In the genomic region with DNA sequence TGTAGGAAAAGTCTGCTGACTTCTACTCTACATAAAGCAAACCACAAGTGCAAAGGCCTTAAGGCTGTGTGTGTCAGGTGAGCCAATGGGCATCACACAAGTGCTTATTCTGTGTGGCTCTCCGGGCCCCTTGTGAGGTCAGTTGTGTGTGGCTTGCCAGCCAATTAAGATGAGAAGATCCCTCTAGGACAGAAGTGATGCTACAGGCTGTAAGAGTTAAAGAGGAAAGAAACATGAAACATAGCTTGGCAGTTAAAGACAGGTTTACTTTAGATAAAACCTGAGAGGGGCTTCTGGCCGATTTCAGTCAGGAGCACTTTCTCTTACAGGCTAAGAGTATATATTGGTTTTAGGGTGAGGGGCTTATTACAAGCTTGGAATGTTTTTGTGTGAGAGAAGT, we compare ENCODE assay signal across 20 cellular contexts.
DNase-seq lines count a peak whose midpoint lies in the region; ATAC-seq, FAIRE-seq and TF ChIP-seq lines count a peak whose summit lies in the region.
"Had no signal": no experiment of that assay in that cellular context is flagged by ENCODE, and none has a peak within 500 bp of the region (broad histone marks: within the 10 kb centered on the region; RNA-seq: fewer than 3 reads in every experiment).

No MANE protein-coding gene starts in this region.

- H4K8ac ChIP-seq in mesendoderm (ENCODE audit: low read depth, low read length): no peak overlapping the region

- no peak overlapping the region for H3K4ac ChIP-seq in mesendoderm (ENCODE audit: low read depth, low read length)

- H3K4me2 ChIP-seq in HepG2 (ENCODE audit: low read depth, low read length) (no peak overlapping the region), K562 (ENCODE audit: insufficient read depth, low read length) (no peak overlapping the region), mesendoderm (ENCODE audit: low read length) (no peak overlapping the region)
- H3K4me2 ChIP-seq: A549 had no signal

- H3K9me3 ChIP-seq in HepG2 (ENCODE audit: low read length) (peaks cover 13% of the 10 kb centered on the region; the same call in 1 of the 2 replicates), right lobe of liver (no peaks in the 10 kb centered on the region), K562 (replicated peaks; ENCODE audit: control insufficient read depth, insufficient read depth, low read depth, low read length) (0 out of 2 replicates have a peak, but pooled peaks cover 4% of the 10 kb centered on the region)

- CTCF ChIA-PET in HepG2 (lab: Yijun Ruan, JAX; ENCODE audit: low intra/inter-chr PET ratio, low total read pairs): no interaction called here
- CTCF ChIA-PET in K562 (lab: Yijun Ruan, JAX; ENCODE audit: low intra/inter-chr PET ratio): no interaction called here

- no peak for TF ChIP-seq EP300 in HepG2 (IDR thresholded peaks at IDR 0.05; ENCODE audit: low read depth in 2 of 2, low read length in 2 of 2)
- no peak for TF ChIP-seq EP300 in HepG2 (CRISPR knock-in tag; IDR thresholded peaks at IDR 0.05; ENCODE audit: borderline replicate concordance)
- TF ChIP-seq EP300 in K562 (IDR thresholded peaks at IDR 0.05; ENCODE audit: low read length): no peak

- no peak for TF ChIP-seq CTCF in HepG2 (CRISPR knock-in tag; IDR thresholded peaks at IDR 0.05)
- TF ChIP-seq CTCF in right lobe of liver (IDR thresholded peaks at IDR 0.05): no peak
- no peak for TF ChIP-seq CTCF in K562 (IDR thresholded peaks at IDR 0.05 in 2 of 3, conservative IDR thresholded peaks at IDR 0.05 in 1 of 3; ENCODE audit: insufficient read depth in 2 of 3, low read depth in 1 of 3, low read length in 3 of 3)

- DNase-seq in HepG2 (ENCODE audit: low spot score) (no peak), right lobe of liver (no peak), K562 (ENCODE audit: extremely low read depth in 1 of 4, low spot score in 3 of 4) (no peak), mesendoderm (no peak), ACHN (no peak)
- DNase-seq: 8988T; C1 segment of cervical spinal cord; Caco-2; CD4-positive, alpha-beta memory T cell; DMS153; DMS79 treated with DMSO at 0.1 percent for 48 hours; GF-D8; GM23248; H9; HFFc6 had no signal

- TF ChIP-seq POLR2A in HepG2 (IDR thresholded peaks at IDR 0.05; ENCODE audit: insufficient read depth in 1 of 2, low read depth in 2 of 2, low read length in 2 of 2): no peak
- TF ChIP-seq POLR2A in right lobe of liver (IDR thresholded peaks at IDR 0.05): no peak
- no peak for TF ChIP-seq POLR2A in K562 (conservative IDR thresholded peaks at IDR 0.05)

- in situ Hi-C loops in HepG2 (cut with HindIII; ENCODE audit: extremely low pct_ligation_motif_present, low pct_unique_long_range_greater_than_20kb) (loop anchor here (25.0 kb wide), 1 partner anchor 513 kb away; the partner anchor contains the start of gene BCAS4), K562 (cut with MboI) (loop anchor here (10.0 kb wide), 1 partner anchor 505 kb away; the partner anchor contains the start of gene BCAS4), ACHN (cut with HindIII; ENCODE audit: low pct_ligation_motif_present, low pct_unique_long_range_greater_than_20kb, low sequenced_read_pairs) (no loop called here)

- no peak overlapping the region for H3K56ac ChIP-seq in mesendoderm (ENCODE audit: low read length)

- H3K9ac ChIP-seq in HepG2 (ENCODE audit: insufficient read depth, low read depth, low read length) (no peak overlapping the region), K562 (ENCODE audit: insufficient read depth in 1 of 2, low read depth in 2 of 2, low read length in 2 of 2) (no peak overlapping the region), mesendoderm (ENCODE audit: low read length) (no peak overlapping the region)
- H3K9ac ChIP-seq: GM23248 had no signal

- H3K4me1 ChIP-seq in HepG2 (ENCODE audit: insufficient read depth, low read length) (no peaks in the 10 kb centered on the region), right lobe of liver (no peaks in the 10 kb centered on the region), K562 (replicated peaks in 1 of 2; ENCODE audit: control insufficient read depth in 2 of 2, insufficient read depth in 2 of 2, low read length in 2 of 2) (no peaks in the 10 kb centered on the region), mesendoderm (ENCODE audit: control insufficient read depth, low read depth, low read length) (peaks cover 8% of the 10 kb centered on the region)
- H3K4me1 ChIP-seq: A549 had no signal

- no peak for TF ChIP-seq RAD21 in HepG2 (CRISPR knock-in tag; IDR thresholded peaks at IDR 0.05)
- TF ChIP-seq RAD21 in K562 (CRISPR knock-in tag; conservative IDR thresholded peaks at IDR 0.05 in 1 of 2, IDR thresholded peaks at IDR 0.05 in 1 of 2): no peak

- FAIRE-seq in HepG2 (lab: Jason Lieb, UNC): no peak
- FAIRE-seq in K562 (lab: Jason Lieb, UNC): no peak
- FAIRE-seq: A549, GM12891 had no signal

- H3K36me3 ChIP-seq in HepG2 (replicated peaks in 1 of 2; ENCODE audit: control insufficient read depth in 1 of 2, insufficient read depth in 2 of 2, low read length in 2 of 2) (no peaks in the 10 kb centered on the region), right lobe of liver (no peaks in the 10 kb centered on the region), K562 (ENCODE audit: control insufficient read depth, insufficient read depth, low read length) (no peaks in the 10 kb centered on the region), mesendoderm (ENCODE audit: control insufficient read depth, insufficient read depth, low read length) (no peaks in the 10 kb centered on the region)

- no peaks in the 10 kb centered on the region for H3K79me2 ChIP-seq in HepG2 (ENCODE audit: insufficient read depth, low read length)
- no peaks in the 10 kb centered on the region for H3K79me2 ChIP-seq in K562 (ENCODE audit: control insufficient read depth, insufficient read depth, low read length)
- no peaks in the 10 kb centered on the region for H3K79me2 ChIP-seq in mesendoderm (ENCODE audit: control insufficient read depth, insufficient read depth, low read length)

- POLR2A ChIA-PET in HepG2 (lab: Yijun Ruan, JAX) (no interaction called here), K562 (lab: Yijun Ruan, JAX) (interaction anchor here (0.6 kb wide), 1 partner anchor 640 kb away, joined by 3 read pairs; no protein-coding TSS in a partner anchor)

- H2AFZ ChIP-seq in HepG2 (ENCODE audit: low read length) (no peak overlapping the region), K562 (ENCODE audit: low read depth, low read length) (no peak overlapping the region)
- H2AFZ ChIP-seq: GM23248 had no signal

- H3K18ac ChIP-seq in mesendoderm (ENCODE audit: low read length): no peak overlapping the region

- no TSS peak for BruUV-seq in HepG2 (replicated peaks; lab: Mats Ljungman, UMichigan)
- BruUV-seq in K562 (replicated peaks; lab: Mats Ljungman, UMichigan): no TSS peak

- H3K4me3 ChIP-seq in HepG2 (replicated peaks in 1 of 3; ENCODE audit: insufficient read depth in 1 of 3, low read depth in 2 of 3, low read length in 3 of 3) (no peak overlapping the region), right lobe of liver (no peak overlapping the region), K562 (no peak overlapping the region), mesendoderm (ENCODE audit: low read length) (peak overlapping the region; percentile 37)
- H3K4me3 ChIP-seq: A549, GM23248 had no signal

- H4K20me1 ChIP-seq in HepG2 (ENCODE audit: insufficient read depth, low read length) (no peaks in the 10 kb centered on the region), K562 (replicated peaks; ENCODE audit: control insufficient read depth, insufficient read depth, low read length) (no peaks in the 10 kb centered on the region)

- no peak overlapping the region for H2AK5ac ChIP-seq in mesendoderm (ENCODE audit: low read length)

- no peak overlapping the region for H3K23ac ChIP-seq in mesendoderm (ENCODE audit: low read length)

- ATAC-seq in HepG2 (no peak), right lobe of liver (no peak), K562 (no peak), HG03025 (IDR thresholded peaks at IDR 0.05; ENCODE audit: low FRiP score, unreplicated experiment) (no peak), GM18498 (IDR thresholded peaks at IDR 0.05; ENCODE audit: unreplicated experiment) (no peak)
- ATAC-seq: A549, HCT116 had no signal

- no peaks in the 10 kb centered on the region for H3K79me1 ChIP-seq in mesendoderm (ENCODE audit: low read length)

- intact Hi-C loops in HepG2 (cut with micrococcal nuclease; ENCODE audit: unreplicated experiment) (no loop called here), right lobe of liver (cut with DNase I) (loop anchor here in 1 of 2 donors (5.0 kb wide), 1 partner anchor 308 kb away; no protein-coding TSS in a partner anchor), K562 (cut with micrococcal nuclease) (loop anchor here (10.0 kb wide), 1 partner anchor 505 kb away; the partner anchor contains the start of gene BCAS4)

- H3K27me3 ChIP-seq in HepG2 (ENCODE audit: control insufficient read depth in 1 of 2, insufficient read depth in 2 of 2, low read length in 2 of 2): peaks cover 0 to 15% of the 10 kb centered on the region in 2 experiments; a peak in 2 of 5 replicates
- H3K27me3 ChIP-seq in right lobe of liver: no peaks in the 10 kb centered on the region
- H3K27me3 ChIP-seq in K562 (ENCODE audit: control insufficient read depth in 2 of 2, insufficient read depth in 2 of 2, low read length in 2 of 2): peaks cover 9 to 18% of the 10 kb centered on the region in 2 experiments; a peak in 4 of 5 replicates
- H3K27me3 ChIP-seq in mesendoderm (ENCODE audit: insufficient read depth, low read length, poor library complexity): no peaks in the 10 kb centered on the region

- no peak overlapping the region for H3K27ac ChIP-seq in HepG2 (ENCODE audit: extremely low read length, insufficient read depth, low read length)
- H3K27ac ChIP-seq in right lobe of liver: no peak overlapping the region
- H3K27ac ChIP-seq in K562 (ENCODE audit: extremely low read depth, low read depth, low read length): no peak overlapping the region
- no peak overlapping the region for H3K27ac ChIP-seq in mesendoderm (ENCODE audit: low read depth, low read length)
- H3K27ac ChIP-seq: A549, GM23248 had no signal

- H2BK120ac ChIP-seq in mesendoderm (ENCODE audit: low read depth, low read length): no peak overlapping the region

- no peaks in the 10 kb centered on the region for H3K9me1 ChIP-seq in K562 (ENCODE audit: control insufficient read depth, insufficient read depth, low read length)

- H2BK15ac ChIP-seq in mesendoderm (replicated peaks; ENCODE audit: low read depth): no peak overlapping the region

- H4K5ac ChIP-seq in mesendoderm (ENCODE audit: low read length): no peak overlapping the region

- 4% methylated on average over 2 of the region's 2 CpGs for WGBS in HepG2 (ENCODE audit: low lambda C conversion rate)
- whole genome bisulfite sequencing in right lobe of liver (ENCODE audit: insufficient coverage, low coverage, low lambda C conversion rate, missing lambda C conversion rate): 30% methylated on average over 2 of the region's 2 CpGs
- WGBS in K562 (ENCODE audit: insufficient coverage, low coverage, missing lambda C conversion rate): 0% methylated on average over 2 of the region's 2 CpGs
- WGBS in mesendoderm (ENCODE audit: extremely low coverage, insufficient coverage, low lambda C conversion rate): no CpG with 5 or more reads among the region's 2 CpGs

- no peak overlapping the region for H2BK5ac ChIP-seq in mesendoderm (ENCODE audit: low read length)

TF ChIP-seq in HepG2, 621 proteins besides CTCF, POLR2A, EP300 and RAD21 (continues in another document):
- TF ChIP-seq ZFY (CRISPR knock-in tag; IDR thresholded peaks at IDR 0.05): no peak
- TF ChIP-seq ZNF496 (CRISPR knock-in tag; IDR thresholded peaks at IDR 0.05; ENCODE audit: insufficient replicate concordance): no peak

Comparison
In these comparisons a context has a peak if more than half of its experiments do, and no peak if none do; other contexts are left out.
1. Of the 241 proteins assayed by ChIP-seq in both HepG2 and K562: peak only in HepG2: none; only in K562: CBX5 and ZNF280B; in both: none; in neither: 239.